1 cellular context compared by ENCODE assay signal in the genomic region with DNA sequence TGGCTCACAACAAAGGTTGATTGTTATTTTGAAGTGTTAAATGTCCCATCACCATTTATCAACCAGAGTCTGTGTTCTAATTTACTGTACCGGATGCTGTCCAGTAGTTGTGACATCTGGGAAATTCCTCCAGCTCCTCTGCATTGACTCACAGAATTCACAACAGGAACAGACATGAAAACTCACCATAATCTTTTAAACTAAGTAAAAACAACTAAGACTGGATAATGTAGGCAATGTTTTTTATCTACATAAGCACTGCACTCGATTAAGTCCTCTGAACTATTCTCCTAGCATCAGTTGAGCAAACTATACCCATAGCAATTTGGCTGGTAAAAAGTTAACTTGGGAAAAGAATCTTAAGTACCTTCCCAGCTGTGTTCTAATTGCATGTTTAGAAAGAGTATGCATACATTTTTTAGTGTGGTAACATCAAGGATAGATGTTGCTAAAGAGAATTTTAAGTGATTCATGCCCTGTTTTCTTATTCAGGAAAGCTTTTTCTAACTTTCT.
TF ChIP-seq lines count a peak whose summit lies in the region.

No MANE protein-coding gene starts in this region.

TF ChIP-seq in SK-N-SH treated with all-trans-retinoic acid at 6 μM for 48 hours, 23 proteins besides CTCF, POLR2A, EP300 and RAD21 (continued from another document):
- TF ChIP-seq, protein P1, sequence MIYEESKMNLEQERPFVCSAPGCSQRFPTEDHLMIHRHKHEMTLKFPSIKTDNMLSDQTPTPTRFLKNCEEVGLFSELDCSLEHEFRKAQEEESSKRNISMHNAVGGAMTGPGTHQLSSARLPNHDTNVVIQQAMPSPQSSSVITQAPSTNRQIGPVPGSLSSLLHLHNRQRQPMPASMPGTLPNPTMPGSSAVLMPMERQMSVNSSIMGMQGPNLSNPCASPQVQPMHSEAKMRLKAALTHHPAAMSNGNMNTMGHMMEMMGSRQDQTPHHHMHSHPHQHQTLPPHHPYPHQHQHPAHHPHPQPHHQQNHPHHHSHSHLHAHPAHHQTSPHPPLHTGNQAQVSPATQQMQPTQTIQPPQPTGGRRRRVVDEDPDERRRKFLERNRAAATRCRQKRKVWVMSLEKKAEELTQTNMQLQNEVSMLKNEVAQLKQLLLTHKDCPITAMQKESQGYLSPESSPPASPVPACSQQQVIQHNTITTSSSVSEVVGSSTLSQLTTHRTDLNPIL (CRISPR knock-in tag; IDR thresholded peaks at IDR 0.05; ENCODE audit: low read depth): no peak
- TF ChIP-seq ESRRG (CRISPR knock-in tag; IDR thresholded peaks at IDR 0.05) (no peak), ZFP3 (CRISPR knock-in tag; IDR thresholded peaks at IDR 0.05) (no peak), CSDC2 (CRISPR knock-in tag; IDR thresholded peaks at IDR 0.05) (no peak), ISL1 (CRISPR knock-in tag; IDR thresholded peaks at IDR 0.05) (no peak), ZFP30 (CRISPR knock-in tag; IDR thresholded peaks at IDR 0.05) (no peak), TOX (CRISPR knock-in tag; IDR thresholded peaks at IDR 0.05; ENCODE audit: borderline replicate concordance) (no peak), TCF4 (CRISPR knock-in tag; IDR thresholded peaks at IDR 0.05; ENCODE audit: borderline replicate concordance) (no peak), BACH2 (CRISPR knock-in tag; IDR thresholded peaks at IDR 0.05; ENCODE audit: borderline replicate concordance) (no peak), ZNF8 (CRISPR knock-in tag; IDR thresholded peaks at IDR 0.05) (no peak)
